In the genomic region with DNA sequence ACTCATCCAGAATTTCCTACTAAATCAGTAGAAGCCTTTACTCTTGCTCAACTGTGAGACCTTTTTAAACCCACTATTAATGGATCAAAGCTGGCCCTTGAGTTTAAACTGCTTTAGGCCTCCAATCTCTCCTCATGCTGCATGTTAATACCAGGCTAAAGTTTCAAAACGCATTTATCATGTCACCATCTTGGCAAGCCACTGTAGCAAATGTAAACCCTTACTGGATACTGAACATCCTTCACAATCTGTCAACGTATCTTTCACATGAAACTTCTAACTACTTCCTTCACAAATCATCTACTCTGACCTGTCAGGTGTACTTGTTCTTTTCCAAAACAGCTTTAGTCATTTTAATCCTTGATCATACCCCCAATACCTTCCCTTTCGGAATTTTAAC, we compare ENCODE assay signal across 14 cellular contexts. TPM values are rescaled to one million over a fixed set of nuclear protein-coding genes. Genes with fewer than 3 reads are reported as not detected.
DNase-seq lines count a peak whose midpoint lies in the region; ATAC-seq and TF ChIP-seq lines count a peak whose summit lies in the region.
"Had no signal": no experiment of that assay in that cellular context is flagged by ENCODE, and none has a peak within 500 bp of the region (broad histone marks: within the 10 kb centered on the region; RNA-seq: fewer than 3 reads in every experiment).

No MANE protein-coding gene starts in this region.

- H3K27me3 Mint-ChIP-seq in activated T-helper 17 cell treated with anti-CD3 and anti-CD28 coated beads, Interleukin-2, amount 50 U/mL, for 72 hours, result no peaks in the 10 kb centered on the region
- peaks cover 2% of the 10 kb centered on the region for H3K27me3 Mint-ChIP-seq in nephron progenitor cell (ENCODE audit: low read depth, poor library complexity)
- H3K27me3 Mint-ChIP-seq: naive B cell had no signal

- no peaks in the 10 kb centered on the region for H3K9me2 ChIP-seq in Karpas-422 (replicated peaks; ENCODE audit: insufficient read depth, low read length)

- no peak for TF ChIP-seq CTCF in nephron progenitor cell (IDR thresholded peaks at IDR 0.05)

- peaks cover 33% of the 10 kb centered on the region for H3K4me1 ChIP-seq in Karpas-422 (ENCODE audit: low read length)

- no peaks in the 10 kb centered on the region for H3K9me3 ChIP-seq in Karpas-422 (ENCODE audit: low read length)

- no peak overlapping the region for H2AFZ ChIP-seq in Karpas-422 (ENCODE audit: low read length)

- H3K9ac ChIP-seq in Karpas-422 (ENCODE audit: low read length), result no peak overlapping the region

- peak overlapping the region; percentile 4 for H3K27ac Mint-ChIP-seq in activated T-helper 17 cell treated with anti-CD3 and anti-CD28 coated beads, Interleukin-2, amount 50 U/mL, for 72 hours
- no peak overlapping the region for H3K27ac Mint-ChIP-seq in nephron progenitor cell
- H3K27ac Mint-ChIP-seq: naive B cell had no signal

- H3K4me3 Mint-ChIP-seq in activated T-helper 17 cell treated with anti-CD3 and anti-CD28 coated beads, Interleukin-2, amount 50 U/mL, for 72 hours, result peak overlapping the region; percentile 94
- H3K4me3 Mint-ChIP-seq in nephron progenitor cell, result peak overlapping the region; percentile 100

- no peaks in the 10 kb centered on the region for H3K9me3 Mint-ChIP-seq in activated T-helper 17 cell treated with anti-CD3 and anti-CD28 coated beads, Interleukin-2, amount 50 U/mL, for 72 hours
- H3K9me3 Mint-ChIP-seq in nephron progenitor cell, result peaks cover 3% of the 10 kb centered on the region

- H3K79me2 ChIP-seq in Karpas-422 (ENCODE audit: low read length), result peaks cover 83% of the 10 kb centered on the region

- H3K4me2 ChIP-seq in Karpas-422 (ENCODE audit: low read depth, low read length, poor library complexity, severe bottlenecking), result peak overlapping the region; percentile 78

- no peak for ATAC-seq in activated T-helper 17 cell treated with anti-CD3 and anti-CD28 coated beads, Interleukin-2, amount 50 U/mL, for 72 hours (replicated peaks)
- ATAC-seq in HG02885 (IDR thresholded peaks at IDR 0.05; ENCODE audit: poor library complexity, unreplicated experiment), result no peak
- ATAC-seq: Panc1 had no signal

- DNase-seq in NCI-H2081 (lab: John Stamatoyannopoulos, UW) (peak; percentile 22 to 47), NCI-H2081 treated with DMSO at 0.1 percent for 48 hours (lab: John Stamatoyannopoulos, UW) (no peak), Karpas-422 (no peak), nephron progenitor cell (no peak), amygdala (lab: John Stamatoyannopoulos, UW) (no peak)
- DNase-seq in stimulated activated CD4-positive, alpha-beta T cell treated with anti-CD3 and anti-CD28 coated beads, Interleukin-4, amount 100 ng/mL, for 24 hours, result no peak
- DNase-seq: 8988T; activated effector memory CD4-positive, alpha-beta T cell treated with anti-CD3 and anti-CD28 coated beads, Interleukin-2, amount 50 U/mL, for 16 hours; immature natural killer cell; naive B cell; NCI-H187 treated with DMSO at 0.1 percent for 48 hours had no signal

- H3K36me3 Mint-ChIP-seq in activated T-helper 17 cell treated with anti-CD3 and anti-CD28 coated beads, Interleukin-2, amount 50 U/mL, for 72 hours (ENCODE audit: low read depth), result peaks cover 93% of the 10 kb centered on the region
- peaks cover 54% of the 10 kb centered on the region for H3K36me3 Mint-ChIP-seq in nephron progenitor cell (ENCODE audit: low read depth)

- peaks cover 56% of the 10 kb centered on the region for H3K36me3 ChIP-seq in Karpas-422 (ENCODE audit: insufficient read depth, low read length)

- H4K20me1 ChIP-seq in Karpas-422 (ENCODE audit: insufficient read depth, low read depth, low read length), result peaks cover 28% of the 10 kb centered on the region

- H3K4me3 ChIP-seq in Karpas-422 (ENCODE audit: low read length), result no peak overlapping the region

- peaks cover 56% of the 10 kb centered on the region for H3K4me1 Mint-ChIP-seq in activated T-helper 17 cell treated with anti-CD3 and anti-CD28 coated beads, Interleukin-2, amount 50 U/mL, for 72 hours
- peaks cover 56% of the 10 kb centered on the region for H3K4me1 Mint-ChIP-seq in nephron progenitor cell

- no peak overlapping the region for H3K27ac ChIP-seq in Karpas-422 (ENCODE audit: low read length)

- no peaks in the 10 kb centered on the region for H3K27me3 ChIP-seq in Karpas-422 (ENCODE audit: low read length)

RNA-seq across cellular contexts. Expression of gene PAXBP1, which starts 3.0 kb away (rescaled TPM):
- total RNA-seq in Karpas-422 (2014; rRNA removed; shearing (Covaris generic); ENCODE audit: low replicate concordance), result 58.5 and 87.7 TPM in 2 replicates
- 100 to 1,000 TPM in 1 of 2 donors, 10 to 100 TPM in 1; 44.4 to 126 TPM for total RNA-seq in activated T-helper 17 cell treated with anti-CD3 and anti-CD28 coated beads, Interleukin-2, amount 50 U/mL, for 72 hours

RNA-seq across cellular contexts. Expression of gene SYNJ1, which starts 40.7 kb away (rescaled TPM):
- 2.6 and 6.0 TPM in 2 replicates for total RNA-seq in Karpas-422 (2014; rRNA removed; shearing (Covaris generic); ENCODE audit: low replicate concordance)
- 10 to 100 TPM; 13.8 to 22.5 TPM for total RNA-seq in activated T-helper 17 cell treated with anti-CD3 and anti-CD28 coated beads, Interleukin-2, amount 50 U/mL, for 72 hours

Comparison
In these comparisons a context has a peak if more than half of its experiments do, and no peak if none do; other contexts are left out.
1. DNase-seq: peak in NCI-H2081 (2 of 2); none in NCI-H2081 treated with DMSO at 0.1 percent for 48 hours (single experiment), Karpas-422 (single experiment), nephron progenitor cell (single experiment), stimulated activated CD4-positive, alpha-beta T cell treated with anti-CD3 and anti-CD28 coated beads, Interleukin-4, amount 100 ng/mL, for 24 hours (single experiment) and amygdala (0 of 56).